In genomic region chr15:88779944-88780343, GRCh38 we compare ENCODE assay signal across 25 cellular contexts. TPM values are rescaled to one million over a fixed set of nuclear protein-coding genes. Genes with fewer than 3 reads are reported as not detected.
"Had no signal": no experiment of that assay in that cellular context is flagged by ENCODE, and none has a peak within 500 bp of the region (broad histone marks: within the 10 kb centered on the region; RNA-seq: fewer than 3 reads in every experiment).

No MANE protein-coding gene starts in this region.

- H3K9me3 ChIP-seq: mucosa of descending colon had no signal

- FAIRE-seq: colon, endothelial cell of umbilical vein, islet of Langerhans, keratinocyte had no signal

- H3K27ac ChIP-seq: coronary artery, dorsolateral prefrontal cortex, esophagus muscularis mucosa, gastroesophageal sphincter, heart right ventricle, left lung, lower lobe of right lung had no signal

- H3K4me3 ChIP-seq: coronary artery, dorsolateral prefrontal cortex, esophagus muscularis mucosa, gastroesophageal sphincter, heart right ventricle, left lung, lower lobe of right lung, mucosa of descending colon had no signal

- H3K27me3 ChIP-seq: gastroesophageal sphincter had no signal

- H3K36me3 Mint-ChIP-seq: mesothelial cell of epicardium had no signal

- DNase-seq: dermis blood vessel endothelial cell; dorsolateral prefrontal cortex; effector CD4-positive, alpha-beta T cell; effector memory CD4-positive, alpha-beta T cell; foreskin melanocyte; heart right ventricle; hippocampal formation; left cardiac atrium; left lung; left ventricle myocardium superior; lower lobe of right lung; mesenchymal stem cell; mucosa of descending colon; naive B cell had no signal

- H3K4me3 Mint-ChIP-seq: mesothelial cell of epicardium, naive B cell had no signal

- H3K4me1 Mint-ChIP-seq: mesothelial cell of epicardium, naive B cell had no signal

- H3K36me3 ChIP-seq: esophagus muscularis mucosa, gastroesophageal sphincter, heart right ventricle, left lung, lower lobe of right lung had no signal

- H3K4me1 ChIP-seq: esophagus muscularis mucosa, gastroesophageal sphincter, heart right ventricle, left lung, lower lobe of right lung had no signal

- H3K27ac Mint-ChIP-seq: mesothelial cell of epicardium, naive B cell had no signal

- ATAC-seq: gastroesophageal sphincter, heart right ventricle, left cardiac atrium, left lung, left ventricle myocardium superior, lower lobe of right lung, mucosa of descending colon had no signal

RNA-seq across cellular contexts. Expression of gene ACAN, which starts 23.3 kb away (rescaled TPM):
- total RNA-seq: endothelial cell of umbilical vein, epithelial cell of proximal tubule, fibroblast of villous mesenchyme, lung microvascular endothelial cell had no signal
- polyA plus RNA-seq: endothelial cell of umbilical vein, keratinocyte had no signal
